Comparison of ENCODE assay signal across 9 cellular contexts in the genomic region with DNA sequence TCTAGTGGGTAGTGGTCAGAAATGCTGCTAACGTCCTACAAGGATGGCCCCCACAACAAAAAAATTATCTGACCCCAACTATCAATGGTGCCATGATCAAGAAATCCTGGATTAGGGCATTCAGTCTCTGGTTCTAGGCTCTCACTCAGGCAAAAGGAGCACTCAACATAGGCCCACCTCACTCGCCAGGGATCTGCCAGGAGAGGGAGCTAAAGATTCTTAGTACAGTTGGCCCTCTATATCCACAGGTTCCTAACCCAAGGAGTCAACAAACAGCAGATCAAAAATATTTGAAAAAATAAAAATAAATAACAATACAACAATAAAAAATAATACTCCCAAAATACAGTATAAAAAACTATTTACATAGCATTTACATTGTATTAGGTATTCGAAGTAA. TPM values are rescaled to one million over a fixed set of nuclear protein-coding genes. Genes with fewer than 3 reads are reported as not detected.
A peak's percentile ranks its signal among the peaks of the same experiment; 100 is the strongest.
DNase-seq lines count a peak whose midpoint lies in the region; TF ChIP-seq lines count a peak whose summit lies in the region.
"Had no signal": no experiment of that assay in that cellular context is flagged by ENCODE, and none has a peak within 500 bp of the region (broad histone marks: within the 10 kb centered on the region; RNA-seq: fewer than 3 reads in every experiment).

No MANE protein-coding gene starts in this region.

- H3K36me3 ChIP-seq in mammary epithelial cell (ENCODE audit: insufficient read depth, low read length), result no peaks in the 10 kb centered on the region
- H3K36me3 ChIP-seq in suprapubic skin, result peaks cover 47% of the 10 kb centered on the region

- TF ChIP-seq POLR2A in suprapubic skin (IDR thresholded peaks at IDR 0.05), result no peak

- BruUV-seq in mammary epithelial cell (replicated peaks; lab: Mats Ljungman, UMichigan), result no TSS peak

- in situ Hi-C loops in mammary epithelial cell (cut with MboI; ENCODE audit: low sequenced_read_pairs in 2 of 2), result no loop called here

- no peaks in the 10 kb centered on the region for H3K27me3 ChIP-seq in mammary epithelial cell (ENCODE audit: insufficient read depth, low read length)
- no peaks in the 10 kb centered on the region for H3K27me3 ChIP-seq in suprapubic skin

- H2AFZ ChIP-seq in mammary epithelial cell (ENCODE audit: low read depth, low read length), result no peak overlapping the region

- no peak overlapping the region for H3K9ac ChIP-seq in mammary epithelial cell (ENCODE audit: insufficient read depth, low read length)

- no peak overlapping the region for H3K4me2 ChIP-seq in mammary epithelial cell (ENCODE audit: insufficient read depth, low read depth, low read length)

- H3K9me3 Mint-ChIP-seq in neural crest cell, result no peaks in the 10 kb centered on the region
- H3K9me3 Mint-ChIP-seq: central memory CD8-positive, alpha-beta T cell had no signal

- dilution Hi-C loops in mammary epithelial cell (cut with HindIII; ENCODE audit: low sequenced_read_pairs), result no loop called here

- H4K20me1 ChIP-seq in mammary epithelial cell (ENCODE audit: insufficient read depth, low read length), result no peaks in the 10 kb centered on the region

- WGBS in mammary epithelial cell (ENCODE audit: low coverage, missing lambda C conversion rate), result 52% methylated on average over 3 of the region's 3 CpGs
- 76% methylated on average over 3 of the region's 3 CpGs for WGBS in suprapubic skin

- H3K27ac ChIP-seq in 22Rv1 (no peak overlapping the region), mammary epithelial cell (ENCODE audit: insufficient read depth, low read depth, low read length) (no peak overlapping the region), suprapubic skin (no peak overlapping the region)

- no peaks in the 10 kb centered on the region for H3K27me3 Mint-ChIP-seq in neural crest cell (ENCODE audit: low read depth)
- H3K27me3 Mint-ChIP-seq: central memory CD8-positive, alpha-beta T cell had no signal

- DNase-seq in GDM1 (lab: John Stamatoyannopoulos, UW) (peak; percentile 33), NCI-H2196 (lab: John Stamatoyannopoulos, UW; ENCODE audit: unreplicated experiment) (peak; percentile 3), mammary epithelial cell (peak; percentile 38), neural crest cell (ENCODE audit: low read depth, low spot score) (no peak), suprapubic skin (ENCODE audit: low spot score in 2 of 2) (no peak), ecto neural progenitor cell (ENCODE audit: low spot score) (no peak)
- DNase-seq in stimulated activated naive CD4-positive, alpha-beta T cell treated with Interleukin-2 at 50 U/mL for 16 hours (lab: John Stamatoyannopoulos, UW), result no peak

- peaks cover 3% of the 10 kb centered on the region for H3K4me1 Mint-ChIP-seq in neural crest cell
- H3K4me1 Mint-ChIP-seq: central memory CD8-positive, alpha-beta T cell had no signal

- TF ChIP-seq EP300 in suprapubic skin (IDR thresholded peaks at IDR 0.05), result no peak

- CTCF ChIA-PET in mammary epithelial cell (lab: Charles Lee; ENCODE audit: low non-redundant PET), result interaction anchor here (0.6 kb wide), 1 partner anchor 94 kb away, joined by 4 read pairs; no protein-coding TSS in a partner anchor

- H3K4me3 ChIP-seq in mammary epithelial cell (replicated peaks in 1 of 3; ENCODE audit: insufficient read depth in 1 of 3, low read depth in 2 of 3, low read length in 3 of 3) (no peak overlapping the region), suprapubic skin (no peak overlapping the region)

- no peaks in the 10 kb centered on the region for H3K36me3 Mint-ChIP-seq in neural crest cell (ENCODE audit: low read depth)

- H3K79me2 ChIP-seq in mammary epithelial cell (ENCODE audit: insufficient read depth, low read length), result no peaks in the 10 kb centered on the region

- H3K9me3 ChIP-seq in mammary epithelial cell (replicated peaks; ENCODE audit: insufficient read depth, low read length), result no peaks in the 10 kb centered on the region
- H3K9me3 ChIP-seq in suprapubic skin, result no peaks in the 10 kb centered on the region

- H3K4me1 ChIP-seq in mammary epithelial cell (ENCODE audit: insufficient read depth, low read length) (no peaks in the 10 kb centered on the region), suprapubic skin (no peaks in the 10 kb centered on the region)

- no peak overlapping the region for H3K27ac Mint-ChIP-seq in neural crest cell (ENCODE audit: unreplicated experiment)

- H3K4me3 Mint-ChIP-seq in neural crest cell, result no peak overlapping the region
- H3K4me3 Mint-ChIP-seq: central memory CD8-positive, alpha-beta T cell had no signal

- intact Hi-C loops in mammary epithelial cell (cut with micrococcal nuclease), result loop anchor here (1.0 to 5.0 kb wide), 4 partner anchors 59 to 149 kb away; a partner anchor contains a TSS

- TF ChIP-seq CTCF in 22Rv1 (IDR thresholded peaks at IDR 0.05), result peak; percentile 59
- TF ChIP-seq CTCF in mammary epithelial cell (conservative IDR thresholded peaks at IDR 0.05 in 1 of 2, IDR thresholded peaks at IDR 0.05 in 1 of 2; ENCODE audit: extremely low read depth in 1 of 2, insufficient read depth in 1 of 2, low read depth in 1 of 2, low read length in 2 of 2), result peak; percentile 36 to 64
- TF ChIP-seq CTCF in neural crest cell (conservative IDR thresholded peaks at IDR 0.05), result peak; percentile 50
- TF ChIP-seq CTCF in suprapubic skin (IDR thresholded peaks at IDR 0.05), result no peak

RNA-seq across cellular contexts. Expression of a gene that starts 10.0 kb away (rescaled TPM):
- total RNA-seq in mammary epithelial cell, result 1 to 10 TPM in 1 of 2 donors, under 1 TPM in 1; 0.56 to 1.5 TPM
- polyA plus RNA-seq in mammary epithelial cell, result 0.12 TPM
- 2.9 TPM for polyA minus RNA-seq in mammary epithelial cell
- 1.3 and 3.0 TPM in 2 replicates for total RNA-seq in neural crest cell
- total RNA-seq in suprapubic skin, result 10 to 100 TPM in 1 of 4 donors, 1 to 10 TPM in 3; 3.2 to 30.4 (median 4.2) TPM

RNA-seq across cellular contexts. Expression of a gene that starts 46.9 kb away (rescaled TPM):
- total RNA-seq in mammary epithelial cell (100 to 1,000 TPM; 137 to 172 TPM), neural crest cell (198 and 202 TPM in 2 replicates), suprapubic skin (100 to 1,000 TPM in 3 of 4 donors, 10 to 100 TPM in 1; 83.4 to 122 (median 105) TPM)
- polyA plus RNA-seq in mammary epithelial cell, result 124 TPM
- polyA minus RNA-seq in mammary epithelial cell, result 244 TPM

Comparison
In these comparisons a context has a peak if more than half of its experiments do, and no peak if none do; other contexts are left out.
1. CTCF ChIP-seq: peak in 22Rv1 (single experiment), mammary epithelial cell (2 of 2) and neural crest cell (single experiment); none in suprapubic skin (0 of 2).
2. DNase-seq: peak in GDM1 (single experiment), NCI-H2196 (single experiment) and mammary epithelial cell (single experiment); none in neural crest cell (single experiment), suprapubic skin (0 of 2), stimulated activated naive CD4-positive, alpha-beta T cell treated with Interleukin-2 at 50 U/mL for 16 hours (single experiment) and ecto neural progenitor cell (single experiment).